Comparison of ENCODE assay signal across 8 cellular contexts in genomic region chr16:21511315-21512210, GRCh38.
DNase-seq lines count a peak whose midpoint lies in the region; ATAC-seq and TF ChIP-seq lines count a peak whose summit lies in the region.
"Not testable (repeated sequence)": the region's sequence is repeated elsewhere in the genome, so short reads cannot be mapped to it uniquely, and the experiment has no call there.

No MANE protein-coding gene starts in this region.

- not testable (repeated sequence) for H3K9me3 ChIP-seq in breast epithelium

- not testable (repeated sequence) for ATAC-seq in activated CD8-positive, alpha-beta T cell treated with anti-CD3 and anti-CD28 coated beads, Interleukin-2, amount 10 ng/mL, durations not matched to agents 7 days and 5 days

- POLR2A ChIA-PET in activated CD8-positive, alpha-beta T cell treated with anti-CD3 and anti-CD28 coated beads, Interleukin-2, amount 10 ng/mL, durations not matched to agents 7 days and 5 days (lab: Charles Lee), result not testable (repeated sequence)

- H3K4me3 Mint-ChIP-seq in activated CD8-positive, alpha-beta T cell treated with anti-CD3 and anti-CD28 coated beads, Interleukin-2, amount 10 ng/mL, durations not matched to agents 7 days and 5 days, result not testable (repeated sequence)

- WGBS in lower leg skin, 2 donors, result 44 to 46% methylated on average over 20 to 29 of the region's 29 CpGs
- 54% methylated on average over 29 of the region's 29 CpGs for WGBS in urinary bladder

- TF ChIP-seq CTCF in breast epithelium (IDR thresholded peaks at IDR 0.05); fibroblast of villous mesenchyme (IDR thresholded peaks at IDR 0.05; ENCODE audit: insufficient read depth, low read depth, low read length); lower leg skin (IDR thresholded peaks at IDR 0.05): not testable (repeated sequence)

- peak; percentile 74 for DNase-seq in ELF-1 (ENCODE audit: low read depth, low spot score)
- DNase-seq in NCI-H69 (lab: John Stamatoyannopoulos, UW), result peak; percentile 94
- DNase-seq in activated CD8-positive, alpha-beta T cell treated with anti-CD3 and anti-CD28 coated beads, Interleukin-2, amount 10 ng/mL, durations not matched to agents 7 days and 5 days, result peak; percentile 22
- DNase-seq in breast epithelium (ENCODE audit: low spot score in 2 of 2), result peak; percentile 48 to 53
- DNase-seq in fibroblast of villous mesenchyme (ENCODE audit: low read depth), result peak; percentile 69
- DNase-seq in lower leg skin (ENCODE audit: low spot score in 2 of 2), result peak; percentile 38 to 94

- TF ChIP-seq POLR2A in breast epithelium (IDR thresholded peaks at IDR 0.05); lower leg skin (IDR thresholded peaks at IDR 0.05): not testable (repeated sequence)

- H3K4me3 ChIP-seq in breast epithelium (peak overlapping the region in 1 of 3 donors; percentile 37), rectal smooth muscle tissue (ENCODE audit: low read length) (peak overlapping the region; percentile 4)
- not testable (repeated sequence) for H3K4me3 ChIP-seq in fibroblast of villous mesenchyme (ENCODE audit: low read depth, low read length); lower leg skin (ENCODE audit: low read depth, poor library complexity, severe bottlenecking); urinary bladder (ENCODE audit: low read depth, low read length)

- not testable (repeated sequence) for H3K36me3 ChIP-seq in breast epithelium; rectal smooth muscle tissue (ENCODE audit: control insufficient read depth, insufficient read depth, low read length); urinary bladder (ENCODE audit: insufficient read depth)

- not testable (repeated sequence) for H3K27me3 ChIP-seq in breast epithelium; rectal smooth muscle tissue (ENCODE audit: control insufficient read depth, insufficient read depth, low read length)

- peaks cover 73% of the 10 kb centered on the region for H3K36me3 Mint-ChIP-seq in activated CD8-positive, alpha-beta T cell treated with anti-CD3 and anti-CD28 coated beads, Interleukin-2, amount 10 ng/mL, durations not matched to agents 7 days and 5 days (ENCODE audit: low read depth)

- intact Hi-C loops in breast epithelium (cut with DNase I; ENCODE audit: low total_unique reads); lower leg skin (cut with DNase I; ENCODE audit: low total_unique reads): not testable (repeated sequence)

- peaks cover 6 to 44% of the 10 kb centered on the region in 2 donors for H3K4me1 ChIP-seq in breast epithelium
- H3K4me1 ChIP-seq in rectal smooth muscle tissue (ENCODE audit: control insufficient read depth, insufficient read depth, low read length), result peaks cover 43% of the 10 kb centered on the region
- not testable (repeated sequence) for H3K4me1 ChIP-seq in urinary bladder (ENCODE audit: insufficient read depth)

- peak overlapping the region; percentile 68 for H3K27ac Mint-ChIP-seq in activated CD8-positive, alpha-beta T cell treated with anti-CD3 and anti-CD28 coated beads, Interleukin-2, amount 10 ng/mL, durations not matched to agents 7 days and 5 days

- CTCF ChIA-PET in activated CD8-positive, alpha-beta T cell treated with anti-CD3 and anti-CD28 coated beads, Interleukin-2, amount 10 ng/mL, durations not matched to agents 7 days and 5 days (lab: Charles Lee), result not testable (repeated sequence)

- H3K4me1 Mint-ChIP-seq in activated CD8-positive, alpha-beta T cell treated with anti-CD3 and anti-CD28 coated beads, Interleukin-2, amount 10 ng/mL, durations not matched to agents 7 days and 5 days (ENCODE audit: low read depth), result peaks cover 84% of the 10 kb centered on the region

- H3K27me3 Mint-ChIP-seq in activated CD8-positive, alpha-beta T cell treated with anti-CD3 and anti-CD28 coated beads, Interleukin-2, amount 10 ng/mL, durations not matched to agents 7 days and 5 days (ENCODE audit: low read depth), result not testable (repeated sequence)

- H3K27ac ChIP-seq in breast epithelium (peak overlapping the region; percentile 74 to 81), rectal smooth muscle tissue (ENCODE audit: low read depth, low read length) (peak overlapping the region; percentile 92), urinary bladder (ENCODE audit: low read depth) (peak overlapping the region; percentile 67)

- H3K9me3 Mint-ChIP-seq in activated CD8-positive, alpha-beta T cell treated with anti-CD3 and anti-CD28 coated beads, Interleukin-2, amount 10 ng/mL, durations not matched to agents 7 days and 5 days (ENCODE audit: insufficient read depth), result not testable (repeated sequence)

- H3K9ac ChIP-seq in rectal smooth muscle tissue (ENCODE audit: low read length), result not testable (repeated sequence)

Comparison
In these comparisons a context has a peak if more than half of its experiments do, and no peak if none do; other contexts are left out.
1. DNase-seq: peak in every context shown above with its lines; median percentile 94 in NCI-H69; 74 in ELF-1; 69 in fibroblast of villous mesenchyme; 66 in lower leg skin; 50 in breast epithelium; 22 in activated CD8-positive, alpha-beta T cell treated with anti-CD3 and anti-CD28 coated beads, Interleukin-2, amount 10 ng/mL, durations not matched to agents 7 days and 5 days.